Comparison of ENCODE assay signal across 1 cellular context in genomic region chr20:31681769-31682168, GRCh38.
TF ChIP-seq lines count a peak whose summit lies in the region.

No MANE protein-coding gene starts in this region.

TF ChIP-seq in K562, 482 proteins besides CTCF, POLR2A, EP300 and RAD21:
- no peak for TF ChIP-seq HMG20B (CRISPR knock-in tag; IDR thresholded peaks at IDR 0.05)
- 0 out of 2 replicates have a peak, but pooled peaks have one; percentile 14 for TF ChIP-seq ZNF311 (CRISPR knock-in tag; IDR thresholded peaks at IDR 0.05)
- TF ChIP-seq BCL6 (CRISPR knock-in tag; IDR thresholded peaks at IDR 0.05), result no peak
- no peak for TF ChIP-seq ZBTB8A (IDR thresholded peaks at IDR 0.05; ENCODE audit: partially characterized antibody)
- no peak for TF ChIP-seq PYGO2 (tag; IDR thresholded peaks at IDR 0.05)
- TF ChIP-seq, protein P1, sequence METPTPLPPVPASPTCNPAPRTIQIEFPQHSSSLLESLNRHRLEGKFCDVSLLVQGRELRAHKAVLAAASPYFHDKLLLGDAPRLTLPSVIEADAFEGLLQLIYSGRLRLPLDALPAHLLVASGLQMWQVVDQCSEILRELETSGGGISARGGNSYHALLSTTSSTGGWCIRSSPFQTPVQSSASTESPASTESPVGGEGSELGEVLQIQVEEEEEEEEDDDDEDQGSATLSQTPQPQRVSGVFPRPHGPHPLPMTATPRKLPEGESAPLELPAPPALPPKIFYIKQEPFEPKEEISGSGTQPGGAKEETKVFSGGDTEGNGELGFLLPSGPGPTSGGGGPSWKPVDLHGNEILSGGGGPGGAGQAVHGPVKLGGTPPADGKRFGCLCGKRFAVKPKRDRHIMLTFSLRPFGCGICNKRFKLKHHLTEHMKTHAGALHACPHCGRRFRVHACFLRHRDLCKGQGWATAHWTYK (CRISPR knock-in tag; IDR thresholded peaks at IDR 0.05), result 0 out of 2 replicates have a peak, but pooled peaks have one; percentile 21
- TF ChIP-seq JUND (IDR thresholded peaks at IDR 0.05; ENCODE audit: borderline replicate concordance, low read depth, low read length), result no peak
- peak; percentile 19; the same call in 1 of the 3 replicates for TF ChIP-seq JUND (tag; IDR thresholded peaks at IDR 0.05; ENCODE audit: borderline replicate concordance, low read depth, low read length)
